ENCODE assay signal across 13 cellular contexts in the genomic region with DNA sequence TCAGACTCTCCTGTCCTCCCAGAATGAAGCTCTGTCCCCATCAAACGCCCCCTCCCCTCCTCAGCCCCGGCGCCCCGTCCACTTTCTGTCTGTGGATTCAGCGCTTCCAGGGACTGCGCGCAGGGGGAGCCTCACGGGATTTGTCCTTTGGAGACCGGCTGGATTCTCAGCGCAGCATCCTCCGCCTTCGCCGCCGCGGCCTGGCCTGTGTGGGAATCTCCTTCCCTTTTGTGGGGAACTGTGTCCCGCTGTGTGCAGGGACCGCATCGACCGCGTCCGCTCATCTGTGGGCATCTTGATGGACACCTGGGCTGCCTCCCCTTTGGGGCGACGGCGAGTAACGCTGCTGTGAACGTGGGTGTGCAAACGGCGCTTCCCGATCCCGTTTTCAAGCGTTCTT. TPM values are rescaled to one million over a fixed set of nuclear protein-coding genes. Genes with fewer than 3 reads are reported as not detected.
A peak's percentile ranks its signal among the peaks of the same experiment; 100 is the strongest.
DNase-seq lines count a peak whose midpoint lies in the region; ATAC-seq and TF ChIP-seq lines count a peak whose summit lies in the region.
"Had no signal": no experiment of that assay in that cellular context is flagged by ENCODE, and none has a peak within 500 bp of the region (broad histone marks: within the 10 kb centered on the region; RNA-seq: fewer than 3 reads in every experiment).

No MANE protein-coding gene starts in this region.

- no peak overlapping the region for H3K4me3 ChIP-seq in WERI-Rb-1 (ENCODE audit: low read depth, low read length)
- H3K4me3 ChIP-seq in lower lobe of right lung: no peak overlapping the region
- H3K4me3 ChIP-seq: MG63, pancreas, testis had no signal

- no peaks in the 10 kb centered on the region for H3K9me3 ChIP-seq in WERI-Rb-1 (ENCODE audit: severe bottlenecking)
- no peaks in the 10 kb centered on the region for H3K9me3 ChIP-seq in lower lobe of right lung
- H3K9me3 ChIP-seq: MG63, pancreas, testis had no signal

- H3K4me1 Mint-ChIP-seq in activated naive CD4-positive, alpha-beta T cell treated with anti-CD3 and anti-CD28 coated beads, Interleukin-2, amount 50 U/mL, for 24 hours: peaks cover 20% of the 10 kb centered on the region
- H3K4me1 Mint-ChIP-seq in activated naive CD4-positive, alpha-beta T cell treated with anti-CD3 and anti-CD28 coated beads for 36 hours (ENCODE audit: low read depth): peaks cover 21% of the 10 kb centered on the region
- peaks cover 33% of the 10 kb centered on the region for H3K4me1 Mint-ChIP-seq in stimulated activated naive CD8-positive, alpha-beta T cell treated with anti-CD3 and anti-CD28 coated beads, Interleukin-15, amount 100 ng/mL, for 72 hours

- H3K4me3 Mint-ChIP-seq in activated naive CD4-positive, alpha-beta T cell treated with anti-CD3 and anti-CD28 coated beads, Interleukin-2, amount 50 U/mL, for 24 hours: peak overlapping the region; percentile 49
- H3K4me3 Mint-ChIP-seq in activated naive CD4-positive, alpha-beta T cell treated with anti-CD3 and anti-CD28 coated beads for 36 hours: no peak overlapping the region
- peak overlapping the region; percentile 62 to 72 for H3K4me3 Mint-ChIP-seq in stimulated activated naive CD8-positive, alpha-beta T cell treated with anti-CD3 and anti-CD28 coated beads, Interleukin-15, amount 100 ng/mL, for 72 hours

- no peaks in the 10 kb centered on the region for H3K36me3 Mint-ChIP-seq in activated naive CD4-positive, alpha-beta T cell treated with anti-CD3 and anti-CD28 coated beads, Interleukin-2, amount 50 U/mL, for 24 hours
- peaks cover 1% of the 10 kb centered on the region for H3K36me3 Mint-ChIP-seq in activated naive CD4-positive, alpha-beta T cell treated with anti-CD3 and anti-CD28 coated beads for 36 hours (ENCODE audit: low read depth)

- CTCF ChIA-PET in activated naive CD4-positive, alpha-beta T cell treated with anti-CD3 and anti-CD28 coated beads for 36 hours (lab: Charles Lee): no interaction called here

- no peak for ATAC-seq in lower lobe of right lung
- ATAC-seq in stimulated activated naive CD8-positive, alpha-beta T cell treated with anti-CD3 and anti-CD28 coated beads, Interleukin-15, amount 100 ng/mL, for 72 hours: no peak
- ATAC-seq in GM21447 (IDR thresholded peaks at IDR 0.05; ENCODE audit: unreplicated experiment): no peak
- ATAC-seq: pancreas had no signal

- intact Hi-C loops in activated naive CD4-positive, alpha-beta T cell treated with anti-CD3 and anti-CD28 coated beads for 36 hours (cut with micrococcal nuclease): loop anchor here (2.0 kb wide), 1 partner anchor 73 kb away; no protein-coding TSS in a partner anchor
- intact Hi-C loops in lower lobe of right lung (cut with DNase I): no loop called here

- peaks cover 11% of the 10 kb centered on the region for H3K27me3 Mint-ChIP-seq in activated naive CD4-positive, alpha-beta T cell treated with anti-CD3 and anti-CD28 coated beads, Interleukin-2, amount 50 U/mL, for 24 hours
- H3K27me3 Mint-ChIP-seq in activated naive CD4-positive, alpha-beta T cell treated with anti-CD3 and anti-CD28 coated beads for 36 hours (ENCODE audit: low read depth): peaks cover 30% of the 10 kb centered on the region
- peaks cover 41% of the 10 kb centered on the region for H3K27me3 Mint-ChIP-seq in stimulated activated naive CD8-positive, alpha-beta T cell treated with anti-CD3 and anti-CD28 coated beads, Interleukin-15, amount 100 ng/mL, for 72 hours

- H3K36me3 ChIP-seq in WERI-Rb-1: no peaks in the 10 kb centered on the region
- no peaks in the 10 kb centered on the region for H3K36me3 ChIP-seq in lower lobe of right lung
- H3K36me3 ChIP-seq: pancreas had no signal

- no peak for DNase-seq in activated naive CD4-positive, alpha-beta T cell treated with anti-CD3 and anti-CD28 coated beads for 36 hours
- DNase-seq in WERI-Rb-1 (peak; percentile 7), lower lobe of right lung (peak; percentile 42), amygdala (lab: John Stamatoyannopoulos, UW) (no peak)
- no peak for DNase-seq in stimulated activated naive CD8-positive, alpha-beta T cell treated with anti-CD3 and anti-CD28 coated beads, Interleukin-15, amount 100 ng/mL, for 72 hours
- no peak for DNase-seq in NK-92 treated with Interleukin-12 subunit alpha and Interleukin-12 subunit beta, amount 100 ng/mL, for 24 hours (lab: John Stamatoyannopoulos, UW)
- DNase-seq: activated CD4-positive, CD25-positive, alpha-beta regulatory T cell; cortex of kidney; testis had no signal

- H3K27me3 ChIP-seq in WERI-Rb-1 (ENCODE audit: insufficient read depth, low read depth, severe bottlenecking) (no peaks in the 10 kb centered on the region), lower lobe of right lung (ENCODE audit: low read depth) (peaks cover 22% of the 10 kb centered on the region)
- H3K27me3 ChIP-seq: MG63, pancreas, testis had no signal

- no peak overlapping the region for H3K27ac ChIP-seq in WERI-Rb-1
- no peak overlapping the region for H3K27ac ChIP-seq in lower lobe of right lung
- H3K27ac ChIP-seq: pancreas, testis had no signal

- H3K4me1 ChIP-seq in lower lobe of right lung: no peaks in the 10 kb centered on the region
- H3K4me1 ChIP-seq: pancreas, testis had no signal

- peak overlapping the region; percentile 59 for H3K27ac Mint-ChIP-seq in activated naive CD4-positive, alpha-beta T cell treated with anti-CD3 and anti-CD28 coated beads, Interleukin-2, amount 50 U/mL, for 24 hours
- H3K27ac Mint-ChIP-seq in activated naive CD4-positive, alpha-beta T cell treated with anti-CD3 and anti-CD28 coated beads for 36 hours: no peak overlapping the region
- peak overlapping the region in 1 of 2 donors; percentile 74 for H3K27ac Mint-ChIP-seq in stimulated activated naive CD8-positive, alpha-beta T cell treated with anti-CD3 and anti-CD28 coated beads, Interleukin-15, amount 100 ng/mL, for 72 hours

- H3K9me3 Mint-ChIP-seq in activated naive CD4-positive, alpha-beta T cell treated with anti-CD3 and anti-CD28 coated beads, Interleukin-2, amount 50 U/mL, for 24 hours: no peaks in the 10 kb centered on the region
- H3K9me3 Mint-ChIP-seq in activated naive CD4-positive, alpha-beta T cell treated with anti-CD3 and anti-CD28 coated beads for 36 hours: no peaks in the 10 kb centered on the region
- no peaks in the 10 kb centered on the region for H3K9me3 Mint-ChIP-seq in stimulated activated naive CD8-positive, alpha-beta T cell treated with anti-CD3 and anti-CD28 coated beads, Interleukin-15, amount 100 ng/mL, for 72 hours

- TF ChIP-seq CTCF in WERI-Rb-1 (IDR thresholded peaks at IDR 0.05; ENCODE audit: low read depth, low read length) (no peak), lower lobe of right lung (IDR thresholded peaks at IDR 0.05) (no peak)

RNA-seq across cellular contexts. Expression of a gene that starts 1.1 kb away (rescaled TPM):
- total RNA-seq in activated naive CD4-positive, alpha-beta T cell treated with anti-CD3 and anti-CD28 coated beads for 36 hours: not detected
- total RNA-seq in lower lobe of right lung: not detected

RNA-seq across cellular contexts. Expression of a gene that starts 3.3 kb away (rescaled TPM):
- not detected for total RNA-seq in activated naive CD4-positive, alpha-beta T cell treated with anti-CD3 and anti-CD28 coated beads for 36 hours
- not detected for total RNA-seq in lower lobe of right lung

RNA-seq across cellular contexts. Expression of a gene that starts 9.0 kb away (rescaled TPM):
- 1 to 10 TPM; 1.0 to 1.2 TPM for total RNA-seq in activated naive CD4-positive, alpha-beta T cell treated with anti-CD3 and anti-CD28 coated beads for 36 hours
- total RNA-seq in lower lobe of right lung: 1.3 TPM

RNA-seq across cellular contexts. Expression of a gene that starts 12.3 kb away (rescaled TPM):
- 10 to 100 TPM; 83.2 to 92.7 TPM for total RNA-seq in activated naive CD4-positive, alpha-beta T cell treated with anti-CD3 and anti-CD28 coated beads for 36 hours
- total RNA-seq in lower lobe of right lung: 84.8 TPM

RNA-seq across cellular contexts. Expression of a gene that starts 51.8 kb away (rescaled TPM):
- total RNA-seq in activated naive CD4-positive, alpha-beta T cell treated with anti-CD3 and anti-CD28 coated beads for 36 hours: 10 to 100 TPM; 25.6 to 26.1 TPM
- 31.5 TPM for total RNA-seq in lower lobe of right lung

Comparison
In these comparisons a context has a peak if more than half of its experiments do, and no peak if none do; other contexts are left out.
1. DNase-seq: peak in WERI-Rb-1 (single experiment) and lower lobe of right lung (single experiment); none in activated naive CD4-positive, alpha-beta T cell treated with anti-CD3 and anti-CD28 coated beads for 36 hours (single experiment), stimulated activated naive CD8-positive, alpha-beta T cell treated with anti-CD3 and anti-CD28 coated beads, Interleukin-15, amount 100 ng/mL, for 72 hours (0 of 2), amygdala (0 of 56) and NK-92 treated with Interleukin-12 subunit alpha and Interleukin-12 subunit beta, amount 100 ng/mL, for 24 hours (single experiment).